ENCODE assay signal across 6 cellular contexts in genomic region chr1:154556422-154556821, GRCh38. TPM values are rescaled to one million over a fixed set of nuclear protein-coding genes. Genes with fewer than 3 reads are reported as not detected.
A peak's percentile ranks its signal among the peaks of the same experiment; 100 is the strongest.
DNase-seq lines count a peak whose midpoint lies in the region; ATAC-seq and TF ChIP-seq lines count a peak whose summit lies in the region.

No MANE protein-coding gene starts in this region.

- TF ChIP-seq EP300 in Ishikawa (IDR thresholded peaks at IDR 0.05; ENCODE audit: borderline replicate concordance), result no peak

- H3K4me1 ChIP-seq in duodenal mucosa (ENCODE audit: control insufficient read depth in 1 of 2, insufficient read depth in 2 of 2, low read length in 2 of 2), result peaks cover 21 to 34% of the 10 kb centered on the region in 2 donors

- no peak for DNase-seq in retinal pigment epithelial cell (ENCODE audit: low read depth)
- DNase-seq in COLO668 (lab: John Stamatoyannopoulos, UW; ENCODE audit: unreplicated experiment), result no peak

- no peaks in the 10 kb centered on the region for H3K9me3 ChIP-seq in duodenal mucosa (ENCODE audit: control insufficient read depth in 1 of 2, low read length in 2 of 2)

- no peak for TF ChIP-seq RAD21 in Ishikawa (IDR thresholded peaks at IDR 0.05; ENCODE audit: low read depth)

- no peak overlapping the region for H3K27ac ChIP-seq in duodenal mucosa (ENCODE audit: low read depth, low read length)

- ATAC-seq in esophagus mucosa (no peak), GM19035 (IDR thresholded peaks at IDR 0.05; ENCODE audit: unreplicated experiment) (no peak)

- H3K4me3 ChIP-seq in duodenal mucosa (ENCODE audit: low read depth in 1 of 2, low read length in 2 of 2) (peak overlapping the region; percentile 85 to 89), retinal pigment epithelial cell (ENCODE audit: low read length) (peak overlapping the region; percentile 92)

- H3K27me3 ChIP-seq in duodenal mucosa (ENCODE audit: control insufficient read depth in 1 of 2, insufficient read depth in 2 of 2, low read length in 2 of 2), result no peaks in the 10 kb centered on the region

- peaks cover 39 to 46% of the 10 kb centered on the region in 2 donors for H3K36me3 ChIP-seq in duodenal mucosa (ENCODE audit: control insufficient read depth in 1 of 2, insufficient read depth in 2 of 2, low read length in 2 of 2)

- TF ChIP-seq CTCF in retinal pigment epithelial cell (conservative IDR thresholded peaks at IDR 0.05; ENCODE audit: low read depth, low read length), result no peak

- peak overlapping the region; percentile 68 to 69 for H3K9ac ChIP-seq in duodenal mucosa (ENCODE audit: low read depth in 1 of 2, low read length in 2 of 2)

TF ChIP-seq in Ishikawa, 13 proteins besides CTCF, POLR2A, EP300 and RAD21:
- no peak for TF ChIP-seq FOXM1 (IDR thresholded peaks at IDR 0.05; ENCODE audit: borderline replicate concordance, low read depth)
- peak; percentile 69 for TF ChIP-seq TEAD4 (IDR thresholded peaks at IDR 0.05)
- no peak for TF ChIP-seq MAX (IDR thresholded peaks at IDR 0.05)
- TF ChIP-seq REST (IDR thresholded peaks at IDR 0.05; ENCODE audit: low read depth), result no peak

RNA-seq across cellular contexts. Expression of gene UBE2Q1, which starts 2.0 kb away (rescaled TPM):
- total RNA-seq in esophagus mucosa, result 37.3 TPM

RNA-seq across cellular contexts. Expression of gene CHRNB2, which starts 11.2 kb away (rescaled TPM):
- total RNA-seq in esophagus mucosa, result 0.20 TPM

RNA-seq across cellular contexts. Expression of gene ADAR, which starts 51.6 kb away (rescaled TPM):
- 77.4 TPM for total RNA-seq in esophagus mucosa

RNA-seq across cellular contexts. Expression of gene SHE, which starts 54.2 kb away (rescaled TPM):
- total RNA-seq in esophagus mucosa, result 1.4 TPM

RNA-seq across cellular contexts. Expression of gene TDRD10, which starts 54.4 kb away (rescaled TPM):
- 0.44 TPM for total RNA-seq in esophagus mucosa
